ENCODE assay signal across 22 cellular contexts in genomic region chr5:82942083-82942881, GRCh38.
DNase-seq lines count a peak whose midpoint lies in the region; ATAC-seq, FAIRE-seq and TF ChIP-seq lines count a peak whose summit lies in the region.
"Had no signal": no experiment of that assay in that cellular context is flagged by ENCODE, and none has a peak within 500 bp of the region (broad histone marks: within the 10 kb centered on the region; RNA-seq: fewer than 3 reads in every experiment).

No MANE protein-coding gene starts in this region.

- in situ Hi-C loops in GM12878 (cut with MboI) = no loop called here

- SMC1A ChIA-PET in GM12878 (lab: Charles Lee; ENCODE audit: uncharacterized antibody, unreplicated experiment) = interaction anchor here (1.2 to 1.9 kb wide), 6 partner anchors 16 to 419 kb away, joined by 3 to 5 read pairs (median 4); no protein-coding TSS in a partner anchor

- H3K27ac ChIP-seq in GM12878 (ENCODE audit: control insufficient read depth, insufficient read depth) = no peak overlapping the region
- H3K27ac ChIP-seq in mesendoderm (ENCODE audit: low read depth, low read length) = no peak overlapping the region
- no peak overlapping the region for H3K27ac ChIP-seq in left lung
- H3K27ac ChIP-seq: coronary artery, psoas muscle, vagina had no signal

- 0% methylated on average over 1 of the region's 1 CpG for WGBS in GM12878 (ENCODE audit: insufficient coverage, insufficient replicate concordance, low lambda C conversion rate, missing lambda C conversion rate)
- WGBS in mesendoderm (ENCODE audit: extremely low coverage, insufficient coverage, low lambda C conversion rate) = no CpG with 5 or more reads among the region's 1 CpG

- CTCF ChIA-PET in GM12878 (lab: Yijun Ruan, JAX) = no interaction called here

- H3K4ac ChIP-seq in mesendoderm (ENCODE audit: low read depth, low read length) = no peak overlapping the region

- no peaks in the 10 kb centered on the region for H3K79me2 ChIP-seq in GM12878 (ENCODE audit: control insufficient read depth, insufficient read depth, low read length)
- H3K79me2 ChIP-seq in mesendoderm (ENCODE audit: control insufficient read depth, insufficient read depth, low read length) = no peaks in the 10 kb centered on the region

- H3K79me1 ChIP-seq in mesendoderm (ENCODE audit: low read length) = no peaks in the 10 kb centered on the region

- ATAC-seq in GM18505 (IDR thresholded peaks at IDR 0.05; ENCODE audit: unreplicated experiment) (peak; percentile 59), GM21515 (IDR thresholded peaks at IDR 0.05; ENCODE audit: unreplicated experiment) (peak; percentile 74), HG03558 (IDR thresholded peaks at IDR 0.05; ENCODE audit: extremely low read depth, unreplicated experiment) (peak; percentile 49), GM12878 (peak; percentile 40; the same call in 1 of the 3 replicates), GM19455 (IDR thresholded peaks at IDR 0.05; ENCODE audit: unreplicated experiment) (no peak), left lung (no peak)
- ATAC-seq: activated CD8-positive, alpha-beta T cell treated with anti-CD3 and anti-CD28 coated beads, Interleukin-2, amount 10 ng/mL, durations not matched to agents 7 days and 5 days; activated T-cell treated with anti-CD3 and anti-CD28 coated beads, Interleukin-2, amount 50 U/mL, for 72 hours; psoas muscle; Right ventricle myocardium inferior had no signal

- H3K18ac ChIP-seq in mesendoderm (ENCODE audit: low read length) = no peak overlapping the region

- no peak for TF ChIP-seq RAD21 in GM12878 (IDR thresholded peaks at IDR 0.05; ENCODE audit: insufficient read depth, low read depth, low read length)

- H4K20me1 ChIP-seq in GM12878 (ENCODE audit: control insufficient read depth, insufficient read depth) = no peaks in the 10 kb centered on the region

- no peak for TF ChIP-seq POLR2A in GM18505 (IDR thresholded peaks at IDR 0.05; ENCODE audit: borderline replicate concordance, extremely low read depth, insufficient read depth, insufficient read length)
- TF ChIP-seq POLR2A in GM12878 (IDR thresholded peaks at IDR 0.05; ENCODE audit: low read depth, low read length) = no peak

- POLR2A ChIA-PET in GM12878 (lab: Charles Lee) = interaction anchor here (0.5 kb wide), 1 partner anchor 124 kb away, joined by 3 read pairs; no protein-coding TSS in a partner anchor

- TF ChIP-seq EP300 in GM12878 (IDR thresholded peaks at IDR 0.05; ENCODE audit: borderline replicate concordance in 1 of 2, control insufficient read depth in 1 of 2, low read depth in 2 of 2, low read length in 2 of 2) = no peak

- no TSS peak for BruUV-seq in GM12878 (replicated peaks; lab: Mats Ljungman, UMichigan)

- no peak overlapping the region for H4K8ac ChIP-seq in mesendoderm (ENCODE audit: low read depth, low read length)

- no peak for FAIRE-seq in GM12878 (lab: Jason Lieb, UNC)
- FAIRE-seq: H1, HTR-8/SVneo had no signal

- H3K36me3 ChIP-seq in GM12878 (ENCODE audit: control insufficient read depth in 2 of 2, insufficient read depth in 2 of 2, low read length in 1 of 2) (no peaks in the 10 kb centered on the region), mesendoderm (ENCODE audit: control insufficient read depth, insufficient read depth, low read length) (no peaks in the 10 kb centered on the region), left lung (no peaks in the 10 kb centered on the region)
- H3K36me3 ChIP-seq: vagina had no signal

- no peak overlapping the region for H4K5ac ChIP-seq in mesendoderm (ENCODE audit: low read length)

- H2AK5ac ChIP-seq in mesendoderm (ENCODE audit: low read length) = no peak overlapping the region

- TF ChIP-seq CTCF in GM12878 (IDR thresholded peaks at IDR 0.05 in 2 of 3, conservative IDR thresholded peaks at IDR 0.05 in 1 of 3; ENCODE audit: control insufficient read depth in 2 of 3, extremely low read depth in 1 of 3, insufficient read depth in 1 of 3, low read depth in 3 of 3, low read length in 3 of 3) (no peak), left lung (IDR thresholded peaks at IDR 0.05) (no peak)

- H2AFZ ChIP-seq in GM12878 (ENCODE audit: control insufficient read depth, low read depth, low read length) = no peak overlapping the region

- no peak overlapping the region for H3K23ac ChIP-seq in mesendoderm (ENCODE audit: low read length)

- H3K4me2 ChIP-seq in GM12878 (ENCODE audit: control insufficient read depth, insufficient read depth) (no peak overlapping the region), mesendoderm (ENCODE audit: low read length) (no peak overlapping the region)

- H3K27me3 ChIP-seq in GM12878 (replicated peaks in 1 of 2; ENCODE audit: control insufficient read depth in 2 of 2, insufficient read depth in 2 of 2, low read length in 1 of 2) = no peaks in the 10 kb centered on the region
- H3K27me3 ChIP-seq in mesendoderm (ENCODE audit: insufficient read depth, low read length, poor library complexity) = no peaks in the 10 kb centered on the region
- no peaks in the 10 kb centered on the region for H3K27me3 ChIP-seq in left lung
- H3K27me3 ChIP-seq: vagina had no signal

- H3K9me3 ChIP-seq in GM12878 (replicated peaks; ENCODE audit: control insufficient read depth, insufficient read depth, low read length) = no peaks in the 10 kb centered on the region; the same call in 2 of the 3 replicates
- H3K9me3 ChIP-seq in left lung = peaks cover 0 to 6% of the 10 kb centered on the region in 2 donors
- H3K9me3 ChIP-seq: vagina had no signal

- H3K4me1 ChIP-seq in GM12878 (ENCODE audit: control insufficient read depth, insufficient read depth, low read length) = no peaks in the 10 kb centered on the region
- peaks cover 2% of the 10 kb centered on the region for H3K4me1 ChIP-seq in mesendoderm (ENCODE audit: control insufficient read depth, low read depth, low read length)
- no peaks in the 10 kb centered on the region for H3K4me1 ChIP-seq in left lung
- H3K4me1 ChIP-seq: psoas muscle, vagina had no signal

- H2BK15ac ChIP-seq in mesendoderm (replicated peaks; ENCODE audit: low read depth) = no peak overlapping the region

- H3K56ac ChIP-seq in mesendoderm (ENCODE audit: low read length) = no peak overlapping the region

- H2BK5ac ChIP-seq in mesendoderm (ENCODE audit: low read length) = no peak overlapping the region

- no peak overlapping the region for H3K9ac ChIP-seq in GM12878 (ENCODE audit: control insufficient read depth, insufficient read depth, low read length)
- no peak overlapping the region for H3K9ac ChIP-seq in mesendoderm (ENCODE audit: low read length)

- RAD21 ChIA-PET in GM12878 (lab: Charles Lee; ENCODE audit: unreplicated experiment) = no interaction called here

- H2BK120ac ChIP-seq in mesendoderm (ENCODE audit: low read depth, low read length) = no peak overlapping the region

- no peak for DNase-seq in GM12878 (ENCODE audit: low read depth, low spot score)
- DNase-seq in mesendoderm = no peak
- DNase-seq in left lung = no peak
- no peak for DNase-seq in stimulated activated CD4-positive, alpha-beta T cell treated with anti-CD3 and anti-CD28 coated beads, Interleukin-4, amount 100 ng/mL, for 24 hours
- DNase-seq: activated B cell treated with CpG ODN at 0.5 μM for 24 hours; activated CD8-positive, alpha-beta T cell treated with anti-CD3 and anti-CD28 coated beads, Interleukin-2, amount 10 ng/mL, durations not matched to agents 7 days and 5 days; activated naive CD8-positive, alpha-beta T cell treated with anti-CD3 and anti-CD28 coated beads for 36 hours; activated T-cell treated with anti-CD3 and anti-CD28 coated beads, Interleukin-2, amount 50 U/mL, for 72 hours; CD4-positive, CD25-positive, alpha-beta regulatory T cell; NCI-H1694; NCI-H226; nephron progenitor cell; psoas muscle had no signal

- H3K4me3 ChIP-seq in GM12878 (no peak overlapping the region), mesendoderm (ENCODE audit: low read length) (no peak overlapping the region), left lung (no peak overlapping the region)
- H3K4me3 ChIP-seq: coronary artery, psoas muscle, vagina had no signal

- intact Hi-C loops in GM12878 (cut with micrococcal nuclease; ENCODE audit: unreplicated experiment) (no loop called here), left lung (cut with DNase I) (no loop called here)

TF ChIP-seq in GM12878, 131 proteins besides CTCF, POLR2A, EP300 and RAD21:
- TF ChIP-seq FOXM1 (IDR thresholded peaks at IDR 0.05; ENCODE audit: low read depth, low read length) (no peak), MEF2B (IDR thresholded peaks at IDR 0.05; ENCODE audit: partially characterized antibody, poor library complexity, severe bottlenecking) (peak; percentile 32), SPI1 (IDR thresholded peaks at IDR 0.05; ENCODE audit: borderline replicate concordance, insufficient read depth, low read depth, low read length) (peak; percentile 52; the same call in 1 of the 2 replicates), IKZF2 (IDR thresholded peaks at IDR 0.05) (peak; percentile 30 to 37; a peak in 2 of 4 replicates), ZNF592 (IDR thresholded peaks at IDR 0.05) (no peak), RUNX3 (IDR thresholded peaks at IDR 0.05; ENCODE audit: low read length) (peak; percentile 41; the same call in 1 of the 2 replicates)
TF ChIP-seq in GM12878: peak in this region for 4.

Comparison
In these comparisons a context has a peak if more than half of its experiments do, and no peak if none do; other contexts are left out.
1. ATAC-seq: peak in GM18505 (single experiment), GM21515 (single experiment), HG03558 (single experiment) and GM12878 (single experiment); none in GM19455 (single experiment) and left lung (single experiment).